In genomic region chr21:44761011-44761729, GRCh38 we compare ENCODE assay signal across 10 cellular contexts. TPM values are rescaled to one million over a fixed set of nuclear protein-coding genes. Genes with fewer than 3 reads are reported as not detected.
DNase-seq lines count a peak whose midpoint lies in the region; ATAC-seq and TF ChIP-seq lines count a peak whose summit lies in the region.
"Had no signal": no experiment of that assay in that cellular context is flagged by ENCODE, and none has a peak within 500 bp of the region (broad histone marks: within the 10 kb centered on the region; RNA-seq: fewer than 3 reads in every experiment).

No MANE protein-coding gene starts in this region.

- DNase-seq in stimulated activated CD4-positive, alpha-beta T cell treated with anti-CD3 and anti-CD28 coated beads, Interleukin-4, amount 100 ng/mL, for 1 hour, result peak; percentile 31
- no peak for DNase-seq in stimulated activated CD4-positive, alpha-beta T cell treated with anti-CD3 and anti-CD28 coated beads, Interleukin-1b, Interleukin-23, amount 100 ng/mL, for 48 hours
- DNase-seq in NCI-H774 (lab: John Stamatoyannopoulos, UW) (peak; percentile 1), foreskin keratinocyte (no peak), DMS114 treated with DMSO at 0.1 percent for 48 hours (lab: John Stamatoyannopoulos, UW; ENCODE audit: unreplicated experiment) (no peak), epidermal melanocyte (ENCODE audit: insufficient read length, low spot score) (no peak), natural killer cell (no peak)

- intact Hi-C loops in natural killer cell (cut with micrococcal nuclease), result no loop called here

- peaks cover 7% of the 10 kb centered on the region for H3K4me1 ChIP-seq in foreskin keratinocyte

- peak; percentile 43 for ATAC-seq in foreskin keratinocyte
- ATAC-seq in GM21515 (IDR thresholded peaks at IDR 0.05; ENCODE audit: unreplicated experiment), result no peak
- ATAC-seq in natural killer cell, result no peak

- H3K27me3 Mint-ChIP-seq in natural killer cell (ENCODE audit: low read depth in 2 of 2), result no peaks in the 10 kb centered on the region
- H3K27me3 Mint-ChIP-seq: activated naive CD8-positive, alpha-beta T cell had no signal

- H3K9me3 Mint-ChIP-seq in natural killer cell, result no peaks in the 10 kb centered on the region

- H3K36me3 Mint-ChIP-seq in natural killer cell, result no peaks in the 10 kb centered on the region
- H3K36me3 Mint-ChIP-seq: activated naive CD8-positive, alpha-beta T cell had no signal

- H3K27me3 ChIP-seq in foreskin keratinocyte, result peaks cover 10% of the 10 kb centered on the region

- no peak overlapping the region for H3K27ac Mint-ChIP-seq in natural killer cell
- H3K27ac Mint-ChIP-seq: activated naive CD8-positive, alpha-beta T cell had no signal

- H3K4me1 Mint-ChIP-seq in natural killer cell, result peaks cover 12% of the 10 kb centered on the region in 2 donors

- no peak overlapping the region for H3K4me3 Mint-ChIP-seq in natural killer cell
- H3K4me3 Mint-ChIP-seq: activated naive CD8-positive, alpha-beta T cell had no signal

- no peak overlapping the region for H3K27ac ChIP-seq in foreskin keratinocyte

- peak; percentile 75 for TF ChIP-seq CTCF in foreskin keratinocyte (conservative IDR thresholded peaks at IDR 0.05)
- TF ChIP-seq CTCF in natural killer cell (IDR thresholded peaks at IDR 0.05), result no peak

RNA-seq across cellular contexts. Expression of gene UBE2G2, which starts 40.5 kb away (rescaled TPM):
- 52.5 and 55.4 TPM in 2 replicates for total RNA-seq in foreskin keratinocyte
- 26.4 and 30.1 TPM in 2 replicates for polyA plus RNA-seq in foreskin keratinocyte
- total RNA-seq in natural killer cell, result 100 to 1,000 TPM in 2 of 3 donors, 10 to 100 TPM in 1; 89.1 to 109 (median 107) TPM

RNA-seq across cellular contexts. Expression of gene TSPEAR, which starts 49.8 kb away (rescaled TPM):
- total RNA-seq in foreskin keratinocyte (not detected in 2 replicates), natural killer cell (not detected)
- not detected in 2 replicates for polyA plus RNA-seq in foreskin keratinocyte
- total RNA-seq: temporal lobe had no signal

RNA-seq across cellular contexts. Expression of gene SUMO3, which starts 56.7 kb away (rescaled TPM):
- total RNA-seq in foreskin keratinocyte (127 and 134 TPM in 2 replicates), natural killer cell (10 to 100 TPM; 64.0 to 70.1 (median 65.2) TPM)
- 129 and 147 TPM in 2 replicates for polyA plus RNA-seq in foreskin keratinocyte

Comparison
In these comparisons a context has a peak if more than half of its experiments do, and no peak if none do; other contexts are left out.
1. DNase-seq: peak in stimulated activated CD4-positive, alpha-beta T cell treated with anti-CD3 and anti-CD28 coated beads, Interleukin-4, amount 100 ng/mL, for 1 hour (single experiment) and NCI-H774 (single experiment); none in stimulated activated CD4-positive, alpha-beta T cell treated with anti-CD3 and anti-CD28 coated beads, Interleukin-1b, Interleukin-23, amount 100 ng/mL, for 48 hours (single experiment), foreskin keratinocyte (0 of 2), DMS114 treated with DMSO at 0.1 percent for 48 hours (single experiment), epidermal melanocyte (single experiment) and natural killer cell (single experiment).